In the genomic region with DNA sequence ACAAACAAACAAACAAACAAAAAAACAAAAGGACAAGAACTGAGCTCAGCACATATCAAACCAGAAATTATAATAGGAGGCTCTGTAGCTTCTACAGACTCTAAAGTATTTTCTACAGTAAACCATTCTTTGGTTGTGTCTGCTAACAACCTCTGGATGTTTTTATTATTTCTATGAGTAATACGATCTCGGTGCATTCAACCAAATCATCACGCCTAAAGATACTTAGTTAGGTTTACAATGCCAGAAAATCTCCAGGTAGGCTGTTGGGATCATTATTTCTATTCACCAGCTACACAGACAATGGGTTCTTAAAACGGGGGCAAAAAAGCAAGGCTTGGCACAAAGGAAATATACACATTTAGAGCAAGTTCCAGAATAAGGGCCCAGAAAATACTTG, we compare ENCODE assay signal across 35 cellular contexts. TPM values are rescaled to one million over a fixed set of nuclear protein-coding genes. Genes with fewer than 3 reads are reported as not detected.
A peak's percentile ranks its signal among the peaks of the same experiment; 100 is the strongest.
DNase-seq lines count a peak whose midpoint lies in the region; TF ChIP-seq lines count a peak whose summit lies in the region.
"Had no signal": no experiment of that assay in that cellular context is flagged by ENCODE, and none has a peak within 500 bp of the region (broad histone marks: within the 10 kb centered on the region; RNA-seq: fewer than 3 reads in every experiment).

No MANE protein-coding gene starts in this region.

- H3K36me3 ChIP-seq in breast epithelium = no peaks in the 10 kb centered on the region
- peaks cover 11 to 46% (median 13%) of the 10 kb centered on the region in 3 donors for H3K36me3 ChIP-seq in esophagus squamous epithelium
- H3K36me3 ChIP-seq in suprapubic skin = peaks cover 23% of the 10 kb centered on the region
- H3K36me3 ChIP-seq in testis (ENCODE audit: low read depth, missing control alignments) = no peaks in the 10 kb centered on the region
- H3K36me3 ChIP-seq: prostate gland had no signal

- H3K27me3 Mint-ChIP-seq in MCF 10A (ENCODE audit: insufficient read depth, unreplicated experiment) (no peaks in the 10 kb centered on the region), CD14-positive monocyte (ENCODE audit: low read depth in 3 of 3) (peaks cover 0 to 6% (median 5%) of the 10 kb centered on the region in 3 donors)

- CTCF ChIA-PET in MCF 10A (lab: Yijun Ruan, JAX) = interaction anchor here (0.8 to 15.0 kb wide), 8 partner anchors 10 to 762 kb away, joined by 3 to 173 read pairs (median 5); no protein-coding TSS in a partner anchor

- 29 to 44% methylated on average over 4 of the region's 4 CpGs for WGBS in esophagus squamous epithelium, 2 donors
- WGBS in suprapubic skin = 65% methylated on average over 4 of the region's 4 CpGs
- WGBS in testis, 2 donors = 80 to 81% methylated on average over 4 of the region's 4 CpGs

- no peak for TF ChIP-seq EP300 in suprapubic skin (IDR thresholded peaks at IDR 0.05)

- H3K27me3 ChIP-seq in breast epithelium = no peaks in the 10 kb centered on the region
- H3K27me3 ChIP-seq in esophagus squamous epithelium = no peaks in the 10 kb centered on the region
- H3K27me3 ChIP-seq in suprapubic skin = no peaks in the 10 kb centered on the region
- H3K27me3 ChIP-seq in testis = no peaks in the 10 kb centered on the region
- H3K27me3 ChIP-seq: ascending aorta, dorsolateral prefrontal cortex, MG63, SJSA1, stomach, tibial artery, vagina had no signal

- H3K4me1 Mint-ChIP-seq in MCF 10A (ENCODE audit: insufficient read depth, unreplicated experiment) (peaks cover 55% of the 10 kb centered on the region), CD14-positive monocyte (no peaks in the 10 kb centered on the region)
- H3K4me1 Mint-ChIP-seq: activated CD4-positive, alpha-beta T cell treated with anti-CD3 and anti-CD28 coated beads, Interleukin-2, amount 10 ng/mL, durations not matched to agents 24 days and 14 days; activated naive CD8-positive, alpha-beta T cell treated with anti-CD3 and anti-CD28 coated beads, Interleukin-2, amount 10 ng/mL, durations not matched to agents 7 days and 5 days; CD4-positive, CD25-positive, alpha-beta regulatory T cell; naive B cell had no signal

- no peak overlapping the region for H3K4me3 Mint-ChIP-seq in MCF 10A (ENCODE audit: unreplicated experiment)
- H3K4me3 Mint-ChIP-seq in CD14-positive monocyte = no peak overlapping the region
- H3K4me3 Mint-ChIP-seq: activated CD4-positive, alpha-beta T cell treated with anti-CD3 and anti-CD28 coated beads, Interleukin-2, amount 10 ng/mL, durations not matched to agents 24 days and 14 days; activated naive CD8-positive, alpha-beta T cell treated with anti-CD3 and anti-CD28 coated beads, Interleukin-2, amount 10 ng/mL, durations not matched to agents 7 days and 5 days; CD4-positive, CD25-positive, alpha-beta regulatory T cell; naive B cell had no signal

- peaks cover 25% of the 10 kb centered on the region for H3K36me3 Mint-ChIP-seq in MCF 10A (ENCODE audit: insufficient read depth, unreplicated experiment)
- H3K36me3 Mint-ChIP-seq in CD14-positive monocyte = no peaks in the 10 kb centered on the region
- H3K36me3 Mint-ChIP-seq: activated naive CD8-positive, alpha-beta T cell treated with anti-CD3 and anti-CD28 coated beads, Interleukin-2, amount 10 ng/mL, durations not matched to agents 7 days and 5 days; CD4-positive, CD25-positive, alpha-beta regulatory T cell; naive B cell had no signal

- H3K9me3 ChIP-seq in breast epithelium (no peaks in the 10 kb centered on the region), esophagus squamous epithelium (no peaks in the 10 kb centered on the region), suprapubic skin (no peaks in the 10 kb centered on the region), testis (no peaks in the 10 kb centered on the region)
- H3K9me3 ChIP-seq: ascending aorta, MG63, prostate gland, SJSA1, stomach, tibial artery, vagina had no signal

- H3K4me3 ChIP-seq in breast epithelium = no peak overlapping the region
- H3K4me3 ChIP-seq in esophagus squamous epithelium = no peak overlapping the region
- H3K4me3 ChIP-seq in suprapubic skin = no peak overlapping the region
- H3K4me3 ChIP-seq in testis = no peak overlapping the region
- H3K4me3 ChIP-seq: ascending aorta, dorsolateral prefrontal cortex, MG63, prostate gland, SJSA1, stomach, tibial artery, vagina had no signal

- H3K27ac ChIP-seq in breast epithelium (no peak overlapping the region), esophagus squamous epithelium (peak overlapping the region; percentile 86 to 95 (median 90)), suprapubic skin (peak overlapping the region; percentile 90), testis (no peak overlapping the region)
- H3K27ac ChIP-seq: ascending aorta, prostate gland, SJSA1, tibial artery had no signal

- intact Hi-C loops in MCF 10A (cut with micrococcal nuclease) (no loop called here), breast epithelium (cut with DNase I; ENCODE audit: low total_unique reads) (no loop called here), esophagus squamous epithelium (cut with DNase I) (no loop called here), testis (cut with DNase I; ENCODE audit: low total_unique reads) (no loop called here), CD14-positive monocyte (cut with micrococcal nuclease) (no loop called here)

- TF ChIP-seq POLR2A in breast epithelium (IDR thresholded peaks at IDR 0.05) = no peak
- TF ChIP-seq POLR2A in esophagus squamous epithelium (IDR thresholded peaks at IDR 0.05) = no peak
- TF ChIP-seq POLR2A in suprapubic skin (IDR thresholded peaks at IDR 0.05) = no peak
- no peak for TF ChIP-seq POLR2A in testis (IDR thresholded peaks at IDR 0.05)

- no peaks in the 10 kb centered on the region for H3K9me3 Mint-ChIP-seq in MCF 10A (ENCODE audit: unreplicated experiment)
- H3K9me3 Mint-ChIP-seq in CD14-positive monocyte = peaks cover 0 to 3% (median 0%) of the 10 kb centered on the region in 7 donors
- H3K9me3 Mint-ChIP-seq: activated CD4-positive, alpha-beta T cell treated with anti-CD3 and anti-CD28 coated beads, Interleukin-2, amount 10 ng/mL, durations not matched to agents 24 days and 14 days; activated naive CD8-positive, alpha-beta T cell treated with anti-CD3 and anti-CD28 coated beads, Interleukin-2, amount 10 ng/mL, durations not matched to agents 7 days and 5 days; CD4-positive, CD25-positive, alpha-beta regulatory T cell had no signal

- no TSS peak for BruUV-seq in MCF 10A (replicated peaks; lab: Mats Ljungman, UMichigan)

- DNase-seq in MCF 10A (ENCODE audit: unreplicated experiment) (peak; percentile 21), breast epithelium (ENCODE audit: low spot score in 2 of 2) (no peak), astrocyte of the hippocampus (ENCODE audit: low read depth, low spot score) (peak; percentile 20), esophagus squamous epithelium (lab: John Stamatoyannopoulos, UW) (no peak), suprapubic skin (ENCODE audit: low spot score in 2 of 2) (no peak), testis (no peak), CD14-positive monocyte (ENCODE audit: low spot score) (no peak), MV-4-11 (lab: John Stamatoyannopoulos, UW) (no peak)
- DNase-seq: activated CD4-positive, alpha-beta T cell treated with anti-CD3 and anti-CD28 coated beads, Interleukin-2, amount 10 ng/mL, durations not matched to agents 24 days and 14 days; activated gamma-delta T cell; activated naive CD8-positive, alpha-beta T cell treated with anti-CD3 and anti-CD28 coated beads, Interleukin-2, amount 10 ng/mL, durations not matched to agents 7 days and 5 days; activated T-cell treated with anti-CD3 and anti-CD28 coated beads, Interleukin-2, amount 50 U/mL, for 1 hour; CD4-positive, CD25-positive, alpha-beta regulatory T cell; DND-41; H7; KBM-7; midbrain; naive B cell; NCI-H1105 treated with DMSO at 0.1 percent for 48 hours; NCI-H2029; NCI-H510A; nucleus accumbens; RPMI8226; stimulated activated CD4-positive, alpha-beta T cell treated with anti-CD3 and anti-CD28 coated beads, Interleukin-4, amount 100 ng/mL, for 1 hour; stomach; T1000; tibial artery had no signal

- POLR2A ChIA-PET in MCF 10A (lab: Yijun Ruan, JAX) = interaction anchor here (1.1 to 7.7 kb wide), 5 partner anchors 9 to 56 kb away, joined by 4 to 92 read pairs (median 20); a partner anchor contains a TSS

- TF ChIP-seq CTCF in MCF 10A (IDR thresholded peaks at IDR 0.05; ENCODE audit: unreplicated experiment) = no peak
- no peak for TF ChIP-seq CTCF in breast epithelium (IDR thresholded peaks at IDR 0.05)
- TF ChIP-seq CTCF in esophagus squamous epithelium (IDR thresholded peaks at IDR 0.05) = no peak
- no peak for TF ChIP-seq CTCF in suprapubic skin (IDR thresholded peaks at IDR 0.05)
- TF ChIP-seq CTCF in testis (IDR thresholded peaks at IDR 0.05) = no peak
- no peak for TF ChIP-seq CTCF in CD14-positive monocyte (IDR thresholded peaks at IDR 0.05)

- H3K4me1 ChIP-seq in breast epithelium (no peaks in the 10 kb centered on the region), esophagus squamous epithelium (peaks cover 28 to 62% (median 48%) of the 10 kb centered on the region in 3 donors), suprapubic skin (peaks cover 51% of the 10 kb centered on the region), testis (no peaks in the 10 kb centered on the region)
- H3K4me1 ChIP-seq: prostate gland had no signal

- peak overlapping the region; percentile 93 for H3K27ac Mint-ChIP-seq in MCF 10A (ENCODE audit: low read depth, unreplicated experiment)
- no peak overlapping the region for H3K27ac Mint-ChIP-seq in CD14-positive monocyte
- H3K27ac Mint-ChIP-seq: activated CD4-positive, alpha-beta T cell treated with anti-CD3 and anti-CD28 coated beads, Interleukin-2, amount 10 ng/mL, durations not matched to agents 24 days and 14 days; activated naive CD8-positive, alpha-beta T cell treated with anti-CD3 and anti-CD28 coated beads, Interleukin-2, amount 10 ng/mL, durations not matched to agents 7 days and 5 days had no signal

RNA-seq across cellular contexts. Expression of a gene that starts 41.6 kb away (rescaled TPM):
- total RNA-seq in MCF 10A (2022) = not detected in 2 replicates
- total RNA-seq in breast epithelium = under 1 TPM in 1 of 3 donors, not detected in 2; 0.66 TPM
- not detected for total RNA-seq in esophagus squamous epithelium
- total RNA-seq in suprapubic skin = 10 to 100 TPM in 1 of 4 donors, 1 to 10 TPM in 3; 1.1 to 43.3 (median 2.0) TPM
- under 1 TPM in 1 of 2 donors, not detected in 1; 0.79 TPM for total RNA-seq in testis
- polyA plus RNA-seq in testis (ENCODE audit: insufficient read depth, low read depth, low replicate concordance) = 1.9 TPM
- polyA plus RNA-seq in CD14-positive monocyte = not detected
- total RNA-seq: A172; activated CD4-positive, alpha-beta T cell treated with anti-CD3 and anti-CD28 coated beads, Interleukin-2, amount 10 ng/mL, durations not matched to agents 24 days and 14 days; activated CD8-positive, alpha-beta memory T cell treated with anti-CD3 and anti-CD28 coated beads for 36 hours; activated naive CD8-positive, alpha-beta T cell treated with anti-CD3 and anti-CD28 coated beads, Interleukin-2, amount 10 ng/mL, durations not matched to agents 7 days and 5 days; CD4-positive, CD25-positive, alpha-beta regulatory T cell; H7; prostate gland; SJSA1; vagina had no signal
- polyA plus RNA-seq: CD4-positive, CD25-positive, alpha-beta regulatory T cell had no signal

RNA-seq across cellular contexts. Expression of a gene that starts 56.4 kb away (rescaled TPM):
- total RNA-seq in MCF 10A (2022) (38.4 and 41.6 TPM in 2 replicates), breast epithelium (10 to 100 TPM; 24.6 to 31.5 (median 29.9) TPM), esophagus squamous epithelium (10 to 100 TPM; 17.3 to 24.6 (median 20.9) TPM), suprapubic skin (10 to 100 TPM; 16.0 to 24.1 (median 22.3) TPM), testis (10 to 100 TPM; 36.7 to 53.1 TPM)
- polyA plus RNA-seq in testis (ENCODE audit: insufficient read depth, low read depth, low replicate concordance) (78.0 TPM), CD14-positive monocyte (10 to 100 TPM; 22.3 to 35.2 TPM)

Comparison
In these comparisons a context has a peak if more than half of its experiments do, and no peak if none do; other contexts are left out.
1. DNase-seq: peak in MCF 10A (single experiment) and astrocyte of the hippocampus (single experiment); none in breast epithelium (0 of 2), esophagus squamous epithelium (single experiment), suprapubic skin (0 of 2), testis (single experiment), CD14-positive monocyte (single experiment) and MV-4-11 (single experiment).
2. H3K27ac ChIP-seq: peak in esophagus squamous epithelium (4 of 4) and suprapubic skin (single experiment); none in breast epithelium (0 of 2) and testis (0 of 2).